ENCODE assay signal across 22 cellular contexts in genomic region chr4:169037491-169037890, GRCh38.
"Had no signal": no experiment of that assay in that cellular context is flagged by ENCODE, and none has a peak within 500 bp of the region (broad histone marks: within the 10 kb centered on the region; RNA-seq: fewer than 3 reads in every experiment).

No MANE protein-coding gene starts in this region.

- H3K4me2 ChIP-seq: hepatocyte had no signal

- H3K9me3 ChIP-seq: left ventricle myocardium inferior, lower lobe of right lung, sigmoid colon, stomach had no signal

- H3K4me1 Mint-ChIP-seq: memory B cell, naive B cell had no signal

- H3K79me2 ChIP-seq: hepatocyte had no signal

- H2AFZ ChIP-seq: hepatocyte had no signal

- H3K27me3 ChIP-seq: dorsolateral prefrontal cortex, hepatocyte, sigmoid colon, stomach had no signal

- ATAC-seq: left cardiac atrium, lower lobe of right lung had no signal

- H3K36me3 ChIP-seq: left ventricle myocardium inferior, lower lobe of right lung, sigmoid colon, stomach had no signal

- H3K9me3 Mint-ChIP-seq: memory B cell, naive B cell had no signal

- DNase-seq: cortex of kidney; dorsolateral prefrontal cortex; effector CD8-positive, alpha-beta T cell; foreskin melanocyte; head of caudate nucleus; kidney; left cardiac atrium; left ventricle myocardium inferior; lower lobe of right lung; midbrain; naive B cell; posterior cingulate gyrus; sigmoid colon; small intestine; stimulated activated CD4-positive, alpha-beta T cell treated with anti-CD3 and anti-CD28 coated beads, Interleukin-12 subunit alpha, Interleukin-12 subunit beta, amount 100 ng/mL, for 4 hours; stimulated activated naive CD4-positive, alpha-beta T cell; stomach; substantia nigra; trophoblast cell had no signal

- H3K36me3 Mint-ChIP-seq: memory B cell, naive B cell had no signal

- H3K4me3 Mint-ChIP-seq: memory B cell, naive B cell had no signal

- H3K4me1 ChIP-seq: left ventricle myocardium inferior, lower lobe of right lung, sigmoid colon had no signal

- H3K27ac ChIP-seq: dorsolateral prefrontal cortex, hepatocyte, left ventricle myocardium inferior, lower lobe of right lung, sigmoid colon, stomach had no signal

- H3K27ac Mint-ChIP-seq: memory B cell, naive B cell had no signal

- FAIRE-seq: kidney, small intestine, urothelium cell line had no signal

- H3K4me3 ChIP-seq: dorsolateral prefrontal cortex, hepatocyte, left ventricle myocardium inferior, lower lobe of right lung, sigmoid colon, stomach had no signal
